19 cellular contexts compared by ENCODE assay signal in the genomic region with DNA sequence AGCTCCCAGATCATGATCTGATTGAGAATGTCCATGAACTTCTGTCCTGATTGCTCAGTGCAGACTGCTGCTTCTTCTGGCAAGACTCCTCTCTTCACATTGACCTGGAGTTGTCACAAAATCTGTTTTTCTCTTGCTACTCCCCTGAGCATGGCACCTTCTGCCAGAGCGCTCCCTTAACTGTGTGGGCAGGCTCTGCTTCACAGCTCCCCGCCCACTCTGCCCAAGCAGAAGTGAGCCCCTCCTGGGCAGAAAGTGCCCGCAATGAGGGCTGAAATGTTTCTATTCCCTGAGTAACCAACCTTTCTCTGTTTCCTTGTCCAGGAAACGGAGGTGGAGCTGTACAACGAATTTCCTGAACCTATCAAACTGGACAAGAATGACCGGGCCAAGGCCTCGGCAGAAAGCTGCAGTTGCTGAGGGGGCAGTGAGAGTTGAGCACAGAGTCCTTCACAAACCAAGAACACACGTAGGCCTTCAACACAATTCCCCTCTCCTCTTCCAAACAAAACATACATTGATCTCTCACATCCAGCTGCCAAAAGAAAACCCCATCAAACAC.
A peak's percentile ranks its signal among the peaks of the same experiment; 100 is the strongest.
DNase-seq lines count a peak whose midpoint lies in the region; ATAC-seq and TF ChIP-seq lines count a peak whose summit lies in the region.
"Had no signal": no experiment of that assay in that cellular context is flagged by ENCODE, and none has a peak within 500 bp of the region (broad histone marks: within the 10 kb centered on the region; RNA-seq: fewer than 3 reads in every experiment).

No MANE protein-coding gene starts in this region.

- TF ChIP-seq POLR2A in heart left ventricle (IDR thresholded peaks at IDR 0.05) (peak in 1 of 2 donors; percentile 16), uterus (IDR thresholded peaks at IDR 0.05) (peak in 1 of 2 donors; percentile 5)

- H3K4me1 ChIP-seq in heart left ventricle (peaks cover 21 to 81% (median 66%) of the 10 kb centered on the region in 12 donors), neutrophil (ENCODE audit: control insufficient read depth in 1 of 2, insufficient read depth in 1 of 2, low read depth in 1 of 2, low read length in 1 of 2) (peaks cover 49 to 63% of the 10 kb centered on the region in 2 experiments), uterus (no peaks in the 10 kb centered on the region), left lung (peaks cover 0 to 50% of the 10 kb centered on the region in 2 donors)
- H3K4me1 ChIP-seq: breast epithelium, vagina had no signal

- ATAC-seq in heart left ventricle (peak in 2 of 4 donors; percentile 18 to 20), HG02588 (IDR thresholded peaks at IDR 0.05; ENCODE audit: unreplicated experiment) (no peak), left lung (no peak)
- ATAC-seq: PC-3 had no signal

- H3K36me3 ChIP-seq in heart left ventricle (peaks cover 0 to 95% (median 56%) of the 10 kb centered on the region in 9 donors), neutrophil (peaks cover 73% of the 10 kb centered on the region), uterus (no peaks in the 10 kb centered on the region), left lung (peaks cover 0 to 97% of the 10 kb centered on the region in 2 donors)

- intact Hi-C loops in heart left ventricle (cut with DNase I) (no loop called here), cardiac septum (cut with DNase I) (no loop called here), uterus (cut with DNase I; ENCODE audit: low total_unique reads) (no loop called here), left lung (cut with DNase I) (no loop called here)

- no peak for DNase-seq in heart left ventricle
- no peak for DNase-seq in cardiac septum (ENCODE audit: low spot score)
- DNase-seq in caudate nucleus (lab: John Stamatoyannopoulos, UW) = peak in 20 of 61 donors; percentile 6 to 70 (median 34)
- DNase-seq in uterus = no peak
- no peak for DNase-seq in islet precursor cell
- DNase-seq in left lung = no peak
- DNase-seq: activated naive CD4-positive, alpha-beta T cell; HCEC 1CT; IMR-90; NCI-H2081 treated with DMSO at 0.1 percent for 48 hours; NCI-H526 treated with DMSO at 0.1 percent for 48 hours; PC-3; sigmoid colon; SK-N-SH; stimulated activated CD4-positive, alpha-beta T cell treated with anti-CD3 and anti-CD28 coated beads, Interleukin-4, amount 100 ng/mL, for 24 hours had no signal

- TF ChIP-seq CTCF in heart left ventricle (IDR thresholded peaks at IDR 0.05) = no peak
- no peak for TF ChIP-seq CTCF in neutrophil (IDR thresholded peaks at IDR 0.05)
- no peak for TF ChIP-seq CTCF in uterus (IDR thresholded peaks at IDR 0.05)
- no peak for TF ChIP-seq CTCF in left lung (IDR thresholded peaks at IDR 0.05)

- no peaks in the 10 kb centered on the region for H3K9me3 ChIP-seq in heart left ventricle
- no peaks in the 10 kb centered on the region for H3K9me3 ChIP-seq in neutrophil
- H3K9me3 ChIP-seq in uterus = no peaks in the 10 kb centered on the region
- H3K9me3 ChIP-seq in left lung = no peaks in the 10 kb centered on the region
- H3K9me3 ChIP-seq: breast epithelium, sigmoid colon, SK-N-SH, vagina had no signal

- H3K4me3 ChIP-seq in heart left ventricle (no peak overlapping the region), neutrophil (ENCODE audit: low read depth in 1 of 2, low read length in 1 of 2) (no peak overlapping the region), uterus (no peak overlapping the region), left lung (no peak overlapping the region)
- H3K4me3 ChIP-seq: breast epithelium, sigmoid colon, vagina had no signal

- 54 to 60% (median 57%) methylated on average over 8 of the region's 8 CpGs for WGBS in heart left ventricle, 4 donors

- no peaks in the 10 kb centered on the region for H3K27me3 ChIP-seq in heart left ventricle
- no peaks in the 10 kb centered on the region for H3K27me3 ChIP-seq in neutrophil
- no peaks in the 10 kb centered on the region for H3K27me3 ChIP-seq in uterus
- H3K27me3 ChIP-seq in left lung = no peaks in the 10 kb centered on the region
- H3K27me3 ChIP-seq: breast epithelium, sigmoid colon, vagina had no signal

- peak overlapping the region; percentile 71 to 91 (median 84) for H3K27ac ChIP-seq in heart left ventricle
- peak overlapping the region; percentile 84 for H3K27ac ChIP-seq in caudate nucleus (ENCODE audit: low read depth, low read length)
- peak overlapping the region; percentile 69 for H3K27ac ChIP-seq in neutrophil
- H3K27ac ChIP-seq in uterus = peak overlapping the region; percentile 15 to 38
- H3K27ac ChIP-seq in left lung = peak overlapping the region in 1 of 2 donors; percentile 51
- H3K27ac ChIP-seq: vagina had no signal
